17 cellular contexts compared by ENCODE assay signal in genomic region chr5:36998578-36998977, GRCh38.
DNase-seq lines count a peak whose midpoint lies in the region; ATAC-seq and TF ChIP-seq lines count a peak whose summit lies in the region.
"Had no signal": no experiment of that assay in that cellular context is flagged by ENCODE, and none has a peak within 500 bp of the region (broad histone marks: within the 10 kb centered on the region; RNA-seq: fewer than 3 reads in every experiment).

No MANE protein-coding gene starts in this region.

- intact Hi-C loops in CD14-positive monocyte (cut with micrococcal nuclease): no loop called here

- no peaks in the 10 kb centered on the region for H3K4me1 Mint-ChIP-seq in activated naive CD8-positive, alpha-beta T cell treated with anti-CD3 and anti-CD28 coated beads, Interleukin-2, amount 50 U/mL, for 24 hours
- no peaks in the 10 kb centered on the region for H3K4me1 Mint-ChIP-seq in CD14-positive monocyte

- DNase-seq in activated naive CD4-positive, alpha-beta T cell treated with anti-CD3 and anti-CD28 coated beads, Interleukin-2, amount 50 U/mL, for 72 hours (ENCODE audit: low spot score in 2 of 2): no peak
- no peak for DNase-seq in activated naive CD4-positive, alpha-beta T cell (lab: John Stamatoyannopoulos, UW)
- DNase-seq in activated naive CD8-positive, alpha-beta T cell treated with anti-CD3 and anti-CD28 coated beads, Interleukin-2, amount 50 U/mL, for 24 hours: no peak
- DNase-seq in stimulated activated naive CD4-positive, alpha-beta T cell treated with Interleukin-2 at 50 U/mL for 16 hours (lab: John Stamatoyannopoulos, UW): no peak
- DNase-seq in SIG-M5 treated with dmso at 0.1 percent for 504 hours (lab: John Stamatoyannopoulos, UW; ENCODE audit: unreplicated experiment): no peak
- DNase-seq in CD14-positive monocyte (ENCODE audit: low spot score): no peak
- DNase-seq: ACHN; CD8-positive, alpha-beta memory T cell; DMS79 treated with DMSO at 0.1 percent for 48 hours; GOT3; KBM-7; NCI-H1048; NCI-H1436 treated with DMSO at 0.1 percent for 48 hours; NCI-H2081; NCI-H510A treated with DMSO at 0.1 percent for 48 hours; NCI-H82 had no signal

- peaks cover 0 to 18% of the 10 kb centered on the region in 2 donors for H3K36me3 Mint-ChIP-seq in activated naive CD4-positive, alpha-beta T cell treated with anti-CD3 and anti-CD28 coated beads, Interleukin-2, amount 50 U/mL, for 72 hours
- peaks cover 32% of the 10 kb centered on the region for H3K36me3 Mint-ChIP-seq in activated naive CD8-positive, alpha-beta T cell treated with anti-CD3 and anti-CD28 coated beads, Interleukin-2, amount 50 U/mL, for 24 hours (ENCODE audit: low read depth)
- H3K36me3 Mint-ChIP-seq in CD14-positive monocyte: peaks cover 62 to 71% of the 10 kb centered on the region in 2 donors

- peak overlapping the region; percentile 50 to 57 for H3K27ac Mint-ChIP-seq in activated naive CD4-positive, alpha-beta T cell treated with anti-CD3 and anti-CD28 coated beads, Interleukin-2, amount 50 U/mL, for 72 hours
- H3K27ac Mint-ChIP-seq in activated naive CD8-positive, alpha-beta T cell treated with anti-CD3 and anti-CD28 coated beads, Interleukin-2, amount 50 U/mL, for 24 hours: peak overlapping the region; percentile 6
- peak overlapping the region in 2 of 7 donors; percentile 32 to 38 for H3K27ac Mint-ChIP-seq in CD14-positive monocyte

- H3K4me3 Mint-ChIP-seq in activated naive CD8-positive, alpha-beta T cell treated with anti-CD3 and anti-CD28 coated beads, Interleukin-2, amount 50 U/mL, for 24 hours: no peak overlapping the region
- H3K4me3 Mint-ChIP-seq in CD14-positive monocyte: no peak overlapping the region
- H3K4me3 Mint-ChIP-seq: CD8-positive, alpha-beta memory T cell had no signal

- no peak for TF ChIP-seq CTCF in CD14-positive monocyte (IDR thresholded peaks at IDR 0.05)

- no peaks in the 10 kb centered on the region for H3K27me3 Mint-ChIP-seq in activated naive CD8-positive, alpha-beta T cell treated with anti-CD3 and anti-CD28 coated beads, Interleukin-2, amount 50 U/mL, for 24 hours
- no peaks in the 10 kb centered on the region for H3K27me3 Mint-ChIP-seq in CD14-positive monocyte (ENCODE audit: low read depth in 3 of 3)
- H3K27me3 Mint-ChIP-seq: CD8-positive, alpha-beta memory T cell had no signal

- peak; percentile 46 to 95 for ATAC-seq in activated naive CD4-positive, alpha-beta T cell treated with anti-CD3 and anti-CD28 coated beads, Interleukin-2, amount 50 U/mL, for 72 hours
- ATAC-seq in GM19351 (IDR thresholded peaks at IDR 0.05; ENCODE audit: unreplicated experiment): peak; percentile 66
- no peak for ATAC-seq in activated naive CD8-positive, alpha-beta T cell treated with anti-CD3 and anti-CD28 coated beads, Interleukin-2, amount 50 U/mL, for 24 hours

- H3K9me3 Mint-ChIP-seq in activated naive CD4-positive, alpha-beta T cell treated with anti-CD3 and anti-CD28 coated beads, Interleukin-2, amount 50 U/mL, for 72 hours: no peaks in the 10 kb centered on the region
- H3K9me3 Mint-ChIP-seq in activated naive CD8-positive, alpha-beta T cell treated with anti-CD3 and anti-CD28 coated beads, Interleukin-2, amount 50 U/mL, for 24 hours: no peaks in the 10 kb centered on the region
- no peaks in the 10 kb centered on the region for H3K9me3 Mint-ChIP-seq in CD14-positive monocyte
- H3K9me3 Mint-ChIP-seq: CD8-positive, alpha-beta memory T cell had no signal
